In genomic region chr16:19119564-19119963, GRCh38 we compare ENCODE assay signal across 8 cellular contexts. TPM values are rescaled to one million over a fixed set of nuclear protein-coding genes. Genes with fewer than 3 reads are reported as not detected.
A peak's percentile ranks its signal among the peaks of the same experiment; 100 is the strongest.
DNase-seq lines count a peak whose midpoint lies in the region; ATAC-seq and TF ChIP-seq lines count a peak whose summit lies in the region.

No MANE protein-coding gene starts in this region.

- H3K9me3 ChIP-seq in Panc1 (ENCODE audit: control insufficient read depth, insufficient read depth, low read depth, low read length) (no peaks in the 10 kb centered on the region), parathyroid adenoma (ENCODE audit: control insufficient read depth, low read length) (no peaks in the 10 kb centered on the region)

- in situ Hi-C loops in Panc1 (cut with HindIII; ENCODE audit: low pct_unique_long_range_greater_than_20kb, low sequenced_read_pairs), result no loop called here

- no peaks in the 10 kb centered on the region for H3K79me2 ChIP-seq in parathyroid adenoma

- H3K27ac ChIP-seq in Panc1 (ENCODE audit: low read length) (peak overlapping the region; percentile 78), epithelial cell of prostate (peak overlapping the region; percentile 87), parathyroid adenoma (peak overlapping the region; percentile 51)

- DNase-seq in Daoy (ENCODE audit: low read depth), result peak; percentile 66
- DNase-seq in Panc1 (ENCODE audit: low read depth, low spot score), result no peak
- DNase-seq in epithelial cell of prostate (ENCODE audit: low read depth, low spot score), result no peak
- DNase-seq in NCI-H446 (lab: John Stamatoyannopoulos, UW), result no peak
- DNase-seq in HT-29 (ENCODE audit: low spot score), result no peak
- DNase-seq in NCI-H128 (lab: John Stamatoyannopoulos, UW; ENCODE audit: unreplicated experiment), result no peak

- H3K4me2 ChIP-seq in parathyroid adenoma (ENCODE audit: low read length), result no peak overlapping the region

- H3K27me3 ChIP-seq in Panc1 (ENCODE audit: control insufficient read depth, insufficient read depth, low read length) (no peaks in the 10 kb centered on the region), parathyroid adenoma (ENCODE audit: control insufficient read depth, insufficient read depth, low read length) (no peaks in the 10 kb centered on the region)

- H3K4me3 ChIP-seq in Panc1 (ENCODE audit: low read depth in 2 of 2, low read length in 2 of 2) (no peak overlapping the region), parathyroid adenoma (ENCODE audit: low read depth, low read length) (no peak overlapping the region)

- CTCF ChIA-PET in Panc1 (lab: Charles Lee), result no interaction called here

- no peak overlapping the region for H2AFZ ChIP-seq in parathyroid adenoma

- no peak for ATAC-seq in Panc1
- ATAC-seq in GM19035 (IDR thresholded peaks at IDR 0.05; ENCODE audit: unreplicated experiment), result no peak

- POLR2A ChIA-PET in Panc1 (lab: Charles Lee), result interaction anchor here (0.6 to 0.7 kb wide), 2 partner anchors 19 to 235 kb away, joined by 3 to 5 read pairs; no protein-coding TSS in a partner anchor

- intact Hi-C loops in Panc1 (cut with micrococcal nuclease; ENCODE audit: unreplicated experiment), result no loop called here

- no peak for TF ChIP-seq CTCF in Panc1 (IDR thresholded peaks at IDR 0.05)
- TF ChIP-seq CTCF in parathyroid adenoma (IDR thresholded peaks at IDR 0.05), result no peak

- H3K9ac ChIP-seq in parathyroid adenoma, result no peak overlapping the region

- H3K4me1 ChIP-seq in Panc1 (ENCODE audit: control insufficient read depth, insufficient read depth, low read length) (peaks cover 43% of the 10 kb centered on the region), parathyroid adenoma (peaks cover 6% of the 10 kb centered on the region)

- H3K36me3 ChIP-seq in Panc1 (ENCODE audit: control insufficient read depth, insufficient read depth, low read length) (no peaks in the 10 kb centered on the region; the same call in none of the 2 replicates), parathyroid adenoma (ENCODE audit: control insufficient read depth, insufficient read depth, low read length) (no peaks in the 10 kb centered on the region)

- no TSS peak for BruUV-seq in Panc1 (replicated peaks; lab: Mats Ljungman, UMichigan)

RNA-seq across cellular contexts. Expression of gene ITPRIPL2, which starts 5.8 kb away (rescaled TPM):
- 17.8 and 19.5 TPM in 2 replicates for total RNA-seq in Daoy (2014; rRNA removed; shearing (Covaris generic))
- total RNA-seq in Panc1 (2021; ENCODE audit: unreplicated experiment), result 83.2 TPM
- polyA plus RNA-seq in Panc1 (2012; ENCODE audit: insufficient read length), result 32.1 TPM
- 17.7 and 19.5 TPM in 2 replicates for total RNA-seq in HT-29 (2014; rRNA removed; shearing (Covaris generic))

RNA-seq across cellular contexts. Expression of gene SYT17, which starts 48.5 kb away (rescaled TPM):
- total RNA-seq in Daoy (2014; rRNA removed; shearing (Covaris generic)), result 0.83 and 3.8 TPM in 2 replicates
- 5.4 TPM for total RNA-seq in Panc1 (2021; ENCODE audit: unreplicated experiment)
- polyA plus RNA-seq in Panc1 (2012; ENCODE audit: insufficient read length), result 9.0 TPM
- total RNA-seq in HT-29 (2014; rRNA removed; shearing (Covaris generic)), result 0.38 and 0.57 TPM in 2 replicates

RNA-seq across cellular contexts. Expression of gene COQ7, which starts 52.1 kb away (rescaled TPM):
- 23.9 and 32.8 TPM in 2 replicates for total RNA-seq in Daoy (2014; rRNA removed; shearing (Covaris generic))
- 39.6 TPM for total RNA-seq in Panc1 (2021; ENCODE audit: unreplicated experiment)
- 31.5 TPM for polyA plus RNA-seq in Panc1 (2012; ENCODE audit: insufficient read length)
- total RNA-seq in HT-29 (2014; rRNA removed; shearing (Covaris generic)), result 34.5 and 36.6 TPM in 2 replicates
